19 cellular contexts compared by ENCODE assay signal in genomic region chr16:9447699-9448098, GRCh38.
"Had no signal": no experiment of that assay in that cellular context is flagged by ENCODE, and none has a peak within 500 bp of the region (broad histone marks: within the 10 kb centered on the region; RNA-seq: fewer than 3 reads in every experiment).

No MANE protein-coding gene starts in this region.

- H3K4me1 Mint-ChIP-seq: immature natural killer cell; naive thymus-derived CD8-positive, alpha-beta T cell; stimulated activated effector memory CD8-positive, alpha-beta T cell treated with anti-CD3 and anti-CD28 coated beads, Interleukin-12 subunit alpha, Interleukin-12 subunit beta, amount 100 ng/mL, for 72 hours had no signal

- H3K9me3 ChIP-seq: right lobe of liver, upper lobe of right lung, vagina had no signal

- H3K27me3 ChIP-seq: right lobe of liver, tibial nerve, upper lobe of right lung, vagina had no signal

- ATAC-seq: left colon; naive thymus-derived CD8-positive, alpha-beta T cell; stimulated activated effector memory CD8-positive, alpha-beta T cell treated with anti-CD3 and anti-CD28 coated beads, Interleukin-12 subunit alpha, Interleukin-12 subunit beta, amount 100 ng/mL, for 72 hours; stimulated activated naive CD8-positive, alpha-beta T cell treated with anti-CD3 and anti-CD28 coated beads, Interleukin-15, Interleukin-2, amounts not matched to agents 100 U/mL and 50 U/mL, for 24 hours had no signal

- DNase-seq: effector CD4-positive, alpha-beta T cell; endodermal cell; erythroblast; foreskin melanocyte; immature natural killer cell; kidney; left colon; mammary epithelial cell; naive thymus-derived CD8-positive, alpha-beta T cell; right lobe of liver; stimulated activated CD4-positive, alpha-beta T cell treated with anti-CD3 and anti-CD28 coated beads, Interleukin-4, amount 100 ng/mL, for 1 hour; stimulated activated CD8-positive, alpha-beta memory T cell treated with anti-CD3 and anti-CD28 coated beads, Interleukin-4, amount 100 ng/mL, for 48 hours; stimulated activated naive CD8-positive, alpha-beta T cell treated with anti-CD3 and anti-CD28 coated beads, Interleukin-15, Interleukin-2, amounts not matched to agents 100 U/mL and 50 U/mL, for 24 hours had no signal

- H3K27ac ChIP-seq: coronary artery, right lobe of liver, tibial nerve, upper lobe of right lung, vagina had no signal

- H3K4me3 Mint-ChIP-seq: endodermal cell; immature natural killer cell; naive thymus-derived CD8-positive, alpha-beta T cell; neural crest cell; stimulated activated effector memory CD8-positive, alpha-beta T cell treated with anti-CD3 and anti-CD28 coated beads, Interleukin-12 subunit alpha, Interleukin-12 subunit beta, amount 100 ng/mL, for 72 hours had no signal

- H3K4me1 ChIP-seq: right lobe of liver, tibial nerve, upper lobe of right lung, vagina had no signal

- H3K27ac Mint-ChIP-seq: endodermal cell; immature natural killer cell; naive thymus-derived CD8-positive, alpha-beta T cell; stimulated activated effector memory CD8-positive, alpha-beta T cell treated with anti-CD3 and anti-CD28 coated beads, Interleukin-12 subunit alpha, Interleukin-12 subunit beta, amount 100 ng/mL, for 72 hours had no signal

- H3K36me3 Mint-ChIP-seq: immature natural killer cell; stimulated activated effector memory CD8-positive, alpha-beta T cell treated with anti-CD3 and anti-CD28 coated beads, Interleukin-12 subunit alpha, Interleukin-12 subunit beta, amount 100 ng/mL, for 72 hours had no signal

- H3K36me3 ChIP-seq: right lobe of liver, tibial nerve, upper lobe of right lung, vagina had no signal

- H3K4me3 ChIP-seq: coronary artery, right lobe of liver, tibial nerve, upper lobe of right lung, vagina had no signal
